1 cellular context compared by ENCODE assay signal in genomic region chr7:121167971-121168370, GRCh38.
TF ChIP-seq lines count a peak whose summit lies in the region.

No MANE protein-coding gene starts in this region.

TF ChIP-seq in K562, 482 proteins besides CTCF, POLR2A, EP300 and RAD21:
- TF ChIP-seq NCOR1 (IDR thresholded peaks at IDR 0.05) (no peak), ZNF277 (CRISPR knock-in tag; IDR thresholded peaks at IDR 0.05; ENCODE audit: borderline replicate concordance) (no peak), ZBTB1 (CRISPR knock-in tag; IDR thresholded peaks at IDR 0.05; ENCODE audit: borderline replicate concordance, low read depth) (no peak), ZBTB33 (CRISPR knock-in tag; IDR thresholded peaks at IDR 0.05) (0 out of 2 replicates have a peak, but pooled peaks have one; percentile 66), ZZZ3 (IDR thresholded peaks at IDR 0.05) (no peak), MYC (IDR thresholded peaks at IDR 0.05; ENCODE audit: low read depth, low read length) (no peak), MYC (CRISPR knock-in tag; IDR thresholded peaks at IDR 0.05; ENCODE audit: borderline replicate concordance, low read depth) (no peak), ZNF518B (CRISPR knock-in tag; IDR thresholded peaks at IDR 0.05) (no peak), ZBTB2 (IDR thresholded peaks at IDR 0.05) (no peak), CC2D1A (IDR thresholded peaks at IDR 0.05) (peak; percentile 56; the same call in 1 of the 2 replicates), FIP1L1 (IDR thresholded peaks at IDR 0.05; ENCODE audit: low read depth, low read length, poor library complexity, severe bottlenecking) (no peak), TCF15 (CRISPR knock-in tag; IDR thresholded peaks at IDR 0.05) (no peak), ATF6 (CRISPR knock-in tag; IDR thresholded peaks at IDR 0.05) (no peak), CBX5 (IDR thresholded peaks at IDR 0.05; ENCODE audit: borderline replicate concordance, low read depth) (no peak), ZNF3 (CRISPR knock-in tag; IDR thresholded peaks at IDR 0.05) (no peak), NUFIP1 (IDR thresholded peaks at IDR 0.05; ENCODE audit: partially characterized antibody) (no peak), ZNF75A (CRISPR knock-in tag; IDR thresholded peaks at IDR 0.05) (no peak), E2F6 (IDR thresholded peaks at IDR 0.05; ENCODE audit: borderline replicate concordance in 1 of 2, extremely low read depth in 1 of 2, insufficient read depth in 1 of 2, insufficient read length in 1 of 2, low read depth in 1 of 2, low read length in 1 of 2, poor library complexity in 1 of 2, severe bottlenecking in 1 of 2) (no peak), KLF6 (CRISPR knock-in tag; IDR thresholded peaks at IDR 0.05; ENCODE audit: borderline replicate concordance) (no peak)
